Comparison of ENCODE assay signal across 20 cellular contexts in genomic region chr12:5792350-5792749, GRCh38.
DNase-seq lines count a peak whose midpoint lies in the region; ATAC-seq, FAIRE-seq and TF ChIP-seq lines count a peak whose summit lies in the region.
"Had no signal": no experiment of that assay in that cellular context is flagged by ENCODE, and none has a peak within 500 bp of the region (broad histone marks: within the 10 kb centered on the region; RNA-seq: fewer than 3 reads in every experiment).

No MANE protein-coding gene starts in this region.

- H2AFZ ChIP-seq in GM23248 (no peak overlapping the region), astrocyte (ENCODE audit: low read depth, low read length) (no peak overlapping the region), endothelial cell of umbilical vein (ENCODE audit: low read depth, low read length) (no peak overlapping the region)
- H2AFZ ChIP-seq: GM23338 had no signal

- peaks cover 33% of the 10 kb centered on the region for H3K27me3 Mint-ChIP-seq in astrocyte (ENCODE audit: low read depth, unreplicated experiment)
- no peaks in the 10 kb centered on the region for H3K27me3 Mint-ChIP-seq in stimulated activated naive B cell treated with anti-CD40 and anti-IgM and Interleukin-4, amounts not matched to agents 10 μg/mL and 1 μg/mL and 100 μg/mL, for 72 hours
- H3K27me3 Mint-ChIP-seq in naive thymus-derived CD4-positive, alpha-beta T cell: peaks cover 0 to 22% (median 10%) of the 10 kb centered on the region in 5 donors
- no peaks in the 10 kb centered on the region for H3K27me3 Mint-ChIP-seq in activated naive CD8-positive, alpha-beta T cell treated with anti-CD3 and anti-CD28 coated beads for 36 hours

- H4K20me1 ChIP-seq in GM23248 (ENCODE audit: insufficient read depth) (no peaks in the 10 kb centered on the region), astrocyte (ENCODE audit: insufficient read depth, low read length) (no peaks in the 10 kb centered on the region), endothelial cell of umbilical vein (replicated peaks; ENCODE audit: control insufficient read depth, extremely low read depth, insufficient read depth, low read length) (no peaks in the 10 kb centered on the region)

- H3K27ac Mint-ChIP-seq in astrocyte (ENCODE audit: unreplicated experiment): peak overlapping the region; percentile 37
- no peak overlapping the region for H3K27ac Mint-ChIP-seq in stimulated activated naive B cell treated with anti-CD40 and anti-IgM and Interleukin-4, amounts not matched to agents 10 μg/mL and 1 μg/mL and 100 μg/mL, for 72 hours
- H3K27ac Mint-ChIP-seq in naive thymus-derived CD4-positive, alpha-beta T cell: no peak overlapping the region
- H3K27ac Mint-ChIP-seq in activated naive CD8-positive, alpha-beta T cell treated with anti-CD3 and anti-CD28 coated beads for 36 hours: no peak overlapping the region
- H3K27ac Mint-ChIP-seq: CD4-positive, alpha-beta memory T cell; GM23338; H9 had no signal

- H3K4me3 ChIP-seq in GM23248 (no peak overlapping the region), astrocyte (ENCODE audit: insufficient read depth, low read depth, low read length) (no peak overlapping the region), endothelial cell of umbilical vein (replicated peaks in 1 of 3; ENCODE audit: insufficient read depth in 1 of 3, low read depth in 1 of 3, low read length in 3 of 3) (no peak overlapping the region)
- no peak overlapping the region for H3K4me3 ChIP-seq in naive thymus-derived CD4-positive, alpha-beta T cell (ENCODE audit: low read length)
- H3K4me3 ChIP-seq: GM12878, GM23338 had no signal

- CTCF ChIA-PET in endothelial cell of umbilical vein (lab: Charles Lee): interaction anchor here (1.0 to 4.2 kb wide), 3 partner anchors 8 to 54 kb away, joined by 3 to 21 read pairs (median 3); no protein-coding TSS in a partner anchor
- CTCF ChIA-PET in naive thymus-derived CD4-positive, alpha-beta T cell (lab: Charles Lee): no interaction called here

- H3K9ac ChIP-seq in GM23248: no peak overlapping the region
- H3K9ac ChIP-seq in astrocyte (ENCODE audit: low read length): no peak overlapping the region
- no peak overlapping the region for H3K9ac ChIP-seq in endothelial cell of umbilical vein (replicated peaks; ENCODE audit: extremely low read depth, insufficient read depth, low read length)

- WGBS in GM23248 (ENCODE audit: low coverage in 1 of 2, low lambda C conversion rate in 2 of 2, missing lambda C conversion rate in 2 of 2), 2 experiments: 48 to 49% methylated on average over 5 of the region's 5 CpGs

- no TSS peak for BruUV-seq in endothelial cell of umbilical vein (replicated peaks; lab: Mats Ljungman, UMichigan)

- H3K36me3 Mint-ChIP-seq in astrocyte (ENCODE audit: low read depth, unreplicated experiment): no peaks in the 10 kb centered on the region
- no peaks in the 10 kb centered on the region for H3K36me3 Mint-ChIP-seq in stimulated activated naive B cell treated with anti-CD40 and anti-IgM and Interleukin-4, amounts not matched to agents 10 μg/mL and 1 μg/mL and 100 μg/mL, for 72 hours
- H3K36me3 Mint-ChIP-seq in naive thymus-derived CD4-positive, alpha-beta T cell: no peaks in the 10 kb centered on the region
- H3K36me3 Mint-ChIP-seq in activated naive CD8-positive, alpha-beta T cell treated with anti-CD3 and anti-CD28 coated beads for 36 hours: no peaks in the 10 kb centered on the region
- H3K36me3 Mint-ChIP-seq: CD4-positive, alpha-beta memory T cell had no signal

- no peak for ATAC-seq in stimulated activated naive B cell treated with anti-CD40 and anti-IgM and Interleukin-4, amounts not matched to agents 10 μg/mL and 1 μg/mL and 100 μg/mL, for 72 hours (replicated peaks)
- no peak for ATAC-seq in naive thymus-derived CD4-positive, alpha-beta T cell
- ATAC-seq: GM12878, GM23338, HepG2 had no signal

- H3K9me3 Mint-ChIP-seq in astrocyte (ENCODE audit: unreplicated experiment): no peaks in the 10 kb centered on the region
- no peaks in the 10 kb centered on the region for H3K9me3 Mint-ChIP-seq in stimulated activated naive B cell treated with anti-CD40 and anti-IgM and Interleukin-4, amounts not matched to agents 10 μg/mL and 1 μg/mL and 100 μg/mL, for 72 hours
- H3K9me3 Mint-ChIP-seq in naive thymus-derived CD4-positive, alpha-beta T cell: no peaks in the 10 kb centered on the region
- H3K9me3 Mint-ChIP-seq in activated naive CD8-positive, alpha-beta T cell treated with anti-CD3 and anti-CD28 coated beads for 36 hours: no peaks in the 10 kb centered on the region
- H3K9me3 Mint-ChIP-seq: CD4-positive, alpha-beta memory T cell; GM23338; H9 had no signal

- H3K36me3 ChIP-seq in GM23248 (ENCODE audit: low read depth) (no peaks in the 10 kb centered on the region), astrocyte (ENCODE audit: insufficient read depth, low read length) (no peaks in the 10 kb centered on the region), endothelial cell of umbilical vein (ENCODE audit: control insufficient read depth in 2 of 2, extremely low read depth in 1 of 2, insufficient read depth in 2 of 2, low read length in 2 of 2) (peaks cover 15 to 41% of the 10 kb centered on the region in 2 experiments)
- H3K36me3 ChIP-seq in naive thymus-derived CD4-positive, alpha-beta T cell (ENCODE audit: control insufficient read depth in 2 of 3, insufficient read depth in 3 of 3, low read length in 3 of 3): no peaks in the 10 kb centered on the region
- H3K36me3 ChIP-seq: BE2C had no signal

- H3K27ac ChIP-seq in GM23248 (no peak overlapping the region), astrocyte (ENCODE audit: low read depth, low read length) (no peak overlapping the region), endothelial cell of umbilical vein (ENCODE audit: insufficient read depth, low read depth, low read length) (no peak overlapping the region)
- H3K27ac ChIP-seq in naive thymus-derived CD4-positive, alpha-beta T cell (ENCODE audit: low read depth, low read length): no peak overlapping the region
- H3K27ac ChIP-seq: C4-2B had no signal

- POLR2A ChIA-PET in endothelial cell of umbilical vein (lab: Charles Lee): no interaction called here
- POLR2A ChIA-PET in naive thymus-derived CD4-positive, alpha-beta T cell (lab: Charles Lee): no interaction called here

- H3K4me2 ChIP-seq in GM23248 (ENCODE audit: unreplicated experiment) (no peak overlapping the region), astrocyte (ENCODE audit: low read length) (no peak overlapping the region), endothelial cell of umbilical vein (ENCODE audit: insufficient read depth, low read length) (no peak overlapping the region)
- H3K4me2 ChIP-seq: GM23338 had no signal

- FAIRE-seq in astrocyte (lab: Jason Lieb, UNC): no peak
- peak; percentile 24 for FAIRE-seq in endothelial cell of umbilical vein (lab: Jason Lieb, UNC)
- FAIRE-seq: A204.1, GM12878, GM18507, HepG2, HTR-8/SVneo had no signal

- intact Hi-C loops in endothelial cell of umbilical vein (cut with micrococcal nuclease): no loop called here
- intact Hi-C loops in naive thymus-derived CD4-positive, alpha-beta T cell (cut with micrococcal nuclease): no loop called here

- peaks cover 8% of the 10 kb centered on the region for H3K4me1 Mint-ChIP-seq in astrocyte (ENCODE audit: low read depth, unreplicated experiment)
- H3K4me1 Mint-ChIP-seq in stimulated activated naive B cell treated with anti-CD40 and anti-IgM and Interleukin-4, amounts not matched to agents 10 μg/mL and 1 μg/mL and 100 μg/mL, for 72 hours: no peaks in the 10 kb centered on the region
- H3K4me1 Mint-ChIP-seq in naive thymus-derived CD4-positive, alpha-beta T cell: no peaks in the 10 kb centered on the region
- no peaks in the 10 kb centered on the region for H3K4me1 Mint-ChIP-seq in activated naive CD8-positive, alpha-beta T cell treated with anti-CD3 and anti-CD28 coated beads for 36 hours
- H3K4me1 Mint-ChIP-seq: CD4-positive, alpha-beta memory T cell; GM23338; H9 had no signal

- DNase-seq in Daoy (ENCODE audit: low read depth) (peak; percentile 10), GM23248 (peak; percentile 12), astrocyte (ENCODE audit: low read depth) (peak; percentile 8), endothelial cell of umbilical vein (ENCODE audit: low read depth, low spot score) (no peak), GDM1 (lab: John Stamatoyannopoulos, UW) (no peak)
- DNase-seq in stimulated activated naive B cell treated with anti-CD40 and anti-IgM and Interleukin-4, amounts not matched to agents 10 μg/mL and 1 μg/mL and 100 μg/mL, for 72 hours: no peak
- no peak for DNase-seq in naive thymus-derived CD4-positive, alpha-beta T cell
- DNase-seq in activated naive CD8-positive, alpha-beta T cell treated with anti-CD3 and anti-CD28 coated beads for 36 hours: no peak
- DNase-seq: BE2C; CD4-positive, alpha-beta memory T cell; DMS79; H9; KBM-7 had no signal

- H3F3A ChIP-seq in GM23248 (ENCODE audit: insufficient read depth): no peaks in the 10 kb centered on the region

- no peaks in the 10 kb centered on the region for H3K9me3 ChIP-seq in GM23248 (ENCODE audit: low read depth)
- H3K9me3 ChIP-seq in astrocyte (ENCODE audit: insufficient read depth, low read depth, low read length): peaks cover 3% of the 10 kb centered on the region
- H3K9me3 ChIP-seq in endothelial cell of umbilical vein (replicated peaks; ENCODE audit: control insufficient read depth, insufficient read depth, low read length): no peaks in the 10 kb centered on the region
- H3K9me3 ChIP-seq in naive thymus-derived CD4-positive, alpha-beta T cell (ENCODE audit: control insufficient read depth in 2 of 3, low read length in 3 of 3): no peaks in the 10 kb centered on the region
- H3K9me3 ChIP-seq: BE2C had no signal

- in situ Hi-C loops in GM23248 (cut with MboI): no loop called here

- H3K9me2 ChIP-seq in GM23248 (ENCODE audit: insufficient read depth): no peaks in the 10 kb centered on the region

- H3K79me2 ChIP-seq in GM23248 (ENCODE audit: insufficient read depth): no peaks in the 10 kb centered on the region
- no peaks in the 10 kb centered on the region for H3K79me2 ChIP-seq in astrocyte (ENCODE audit: insufficient read depth, low read length)
- H3K79me2 ChIP-seq in endothelial cell of umbilical vein (ENCODE audit: control insufficient read depth, insufficient read depth, low read length): no peaks in the 10 kb centered on the region

- H3K9me1 ChIP-seq in endothelial cell of umbilical vein (replicated peaks; ENCODE audit: control insufficient read depth, extremely low read depth, insufficient read depth, low read length): no peaks in the 10 kb centered on the region

- TF ChIP-seq CTCF in astrocyte (IDR thresholded peaks at IDR 0.05; ENCODE audit: insufficient read depth, low read depth, low read length) (no peak), endothelial cell of umbilical vein (IDR thresholded peaks at IDR 0.05; ENCODE audit: extremely low read depth in 1 of 2, insufficient read depth in 1 of 2, low read depth in 1 of 2, low read length in 2 of 2) (no peak)

- no peaks in the 10 kb centered on the region for H3K27me3 ChIP-seq in GM23248 (replicated peaks; ENCODE audit: insufficient read depth)
- peaks cover 5% of the 10 kb centered on the region for H3K27me3 ChIP-seq in astrocyte (ENCODE audit: insufficient read depth, low read length)
- H3K27me3 ChIP-seq in endothelial cell of umbilical vein (ENCODE audit: control insufficient read depth in 2 of 2, insufficient read depth in 2 of 2, low read length in 2 of 2): no peaks in the 10 kb centered on the region
- H3K27me3 ChIP-seq in naive thymus-derived CD4-positive, alpha-beta T cell (ENCODE audit: control insufficient read depth in 2 of 2, insufficient read depth in 2 of 2, low read length in 2 of 2): no peaks in the 10 kb centered on the region

- H3K4me3 Mint-ChIP-seq in astrocyte (ENCODE audit: unreplicated experiment): no peak overlapping the region
- H3K4me3 Mint-ChIP-seq in stimulated activated naive B cell treated with anti-CD40 and anti-IgM and Interleukin-4, amounts not matched to agents 10 μg/mL and 1 μg/mL and 100 μg/mL, for 72 hours: no peak overlapping the region
- no peak overlapping the region for H3K4me3 Mint-ChIP-seq in naive thymus-derived CD4-positive, alpha-beta T cell
- H3K4me3 Mint-ChIP-seq in activated naive CD8-positive, alpha-beta T cell treated with anti-CD3 and anti-CD28 coated beads for 36 hours: no peak overlapping the region
- H3K4me3 Mint-ChIP-seq: CD4-positive, alpha-beta memory T cell; GM23338; H9 had no signal

- TF ChIP-seq POLR2A in endothelial cell of umbilical vein (IDR thresholded peaks at IDR 0.05; ENCODE audit: low read depth, low read length): no peak

- dilution Hi-C loops in endothelial cell of umbilical vein (cut with MboI; ENCODE audit: extremely low pct_ligation_motif_present, low sequenced_read_pairs): no loop called here

- no peaks in the 10 kb centered on the region for H3K4me1 ChIP-seq in GM23248 (ENCODE audit: insufficient read depth)
- H3K4me1 ChIP-seq in astrocyte (ENCODE audit: insufficient read depth, low read length): no peaks in the 10 kb centered on the region
- no peaks in the 10 kb centered on the region for H3K4me1 ChIP-seq in endothelial cell of umbilical vein (ENCODE audit: control insufficient read depth, extremely low read depth, insufficient read depth, low read length)
- H3K4me1 ChIP-seq in naive thymus-derived CD4-positive, alpha-beta T cell (ENCODE audit: control insufficient read depth in 2 of 2, insufficient read depth in 2 of 2, low read length in 2 of 2): no peaks in the 10 kb centered on the region

Comparison
In these comparisons a context has a peak if more than half of its experiments do, and no peak if none do; other contexts are left out.
1. DNase-seq: peak in Daoy (single experiment), GM23248 (single experiment) and astrocyte (single experiment); none in endothelial cell of umbilical vein (single experiment), stimulated activated naive B cell treated with anti-CD40 and anti-IgM and Interleukin-4, amounts not matched to agents 10 μg/mL and 1 μg/mL and 100 μg/mL, for 72 hours (single experiment), naive thymus-derived CD4-positive, alpha-beta T cell (0 of 9), activated naive CD8-positive, alpha-beta T cell treated with anti-CD3 and anti-CD28 coated beads for 36 hours (single experiment) and GDM1 (single experiment).